1 cellular context compared by ENCODE assay signal in the genomic region with DNA sequence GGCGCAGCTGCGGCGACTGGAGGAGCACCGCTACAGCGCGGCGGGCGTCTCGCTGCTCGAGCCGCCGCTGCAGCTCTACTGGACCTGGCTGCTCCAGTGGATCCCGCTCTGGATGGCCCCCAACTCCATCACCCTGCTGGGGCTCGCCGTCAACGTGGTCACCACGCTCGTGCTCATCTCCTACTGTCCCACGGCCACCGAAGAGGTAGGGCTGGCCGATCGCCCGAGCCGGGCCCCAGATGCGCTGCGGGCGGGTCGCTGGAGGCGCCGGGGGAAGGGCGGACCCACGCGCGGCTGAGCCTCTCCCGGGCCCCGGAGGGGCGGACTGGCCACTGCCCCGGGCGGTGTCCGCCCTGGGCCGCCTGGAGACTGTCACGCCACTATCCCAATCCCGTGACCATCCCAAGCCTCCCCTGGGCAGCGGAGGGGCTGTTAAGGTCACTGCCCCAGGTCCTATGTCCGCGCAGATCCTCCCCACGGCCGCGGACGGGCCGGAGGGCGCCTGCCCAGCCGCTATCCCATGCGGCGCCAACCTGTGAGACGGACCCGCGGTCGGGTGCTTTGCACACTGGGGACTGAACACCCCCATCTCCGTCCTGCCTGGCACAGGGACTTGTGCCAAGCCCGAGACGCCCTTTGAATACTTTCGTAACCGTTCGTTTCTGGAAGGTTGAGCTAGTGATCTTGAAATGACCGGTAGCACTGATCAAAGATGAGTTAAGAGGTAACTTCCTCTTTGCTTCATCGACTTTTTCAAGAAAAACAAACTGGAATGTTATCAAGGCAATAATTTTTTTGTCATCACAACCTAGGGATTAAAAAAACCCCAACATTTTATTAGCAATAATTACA.
A peak's percentile ranks its signal among the peaks of the same experiment; 100 is the strongest.
TF ChIP-seq lines count a peak whose summit lies in the region.

No MANE protein-coding gene starts in this region.

TF ChIP-seq in K562, 482 proteins besides CTCF, POLR2A, EP300 and RAD21 (continued from another document):
- TF ChIP-seq DLX4 (CRISPR knock-in tag; IDR thresholded peaks at IDR 0.05) (no peak), CAMTA2 (CRISPR knock-in tag; conservative IDR thresholded peaks at IDR 0.05) (no peak), E4F1 (CRISPR knock-in tag; IDR thresholded peaks at IDR 0.05; ENCODE audit: borderline replicate concordance) (no peak), GABPB1 (CRISPR knock-in tag; IDR thresholded peaks at IDR 0.05) (peak; percentile 60; the same call in 1 of the 2 replicates), GTF2E2 (tag; IDR thresholded peaks at IDR 0.05) (peak; percentile 55; the same call in 1 of the 2 replicates), XRCC4 (IDR thresholded peaks at IDR 0.05; ENCODE audit: extremely low read depth, insufficient read depth, insufficient read length) (no peak), FOXA1 (IDR thresholded peaks at IDR 0.05; ENCODE audit: borderline replicate concordance) (no peak), SPI1 (IDR thresholded peaks at IDR 0.05; ENCODE audit: borderline replicate concordance, low read depth, low read length) (no peak), RNF2 (IDR thresholded peaks at IDR 0.05) (0 out of 2 replicates have a peak, but pooled peaks have one; percentile 13), SMAD1 (IDR thresholded peaks at IDR 0.05; ENCODE audit: low read depth, low read length, partially characterized antibody) (no peak), ZNF699 (CRISPR knock-in tag; IDR thresholded peaks at IDR 0.05; ENCODE audit: insufficient replicate concordance) (no peak)
- TF ChIP-seq, protein P1, sequence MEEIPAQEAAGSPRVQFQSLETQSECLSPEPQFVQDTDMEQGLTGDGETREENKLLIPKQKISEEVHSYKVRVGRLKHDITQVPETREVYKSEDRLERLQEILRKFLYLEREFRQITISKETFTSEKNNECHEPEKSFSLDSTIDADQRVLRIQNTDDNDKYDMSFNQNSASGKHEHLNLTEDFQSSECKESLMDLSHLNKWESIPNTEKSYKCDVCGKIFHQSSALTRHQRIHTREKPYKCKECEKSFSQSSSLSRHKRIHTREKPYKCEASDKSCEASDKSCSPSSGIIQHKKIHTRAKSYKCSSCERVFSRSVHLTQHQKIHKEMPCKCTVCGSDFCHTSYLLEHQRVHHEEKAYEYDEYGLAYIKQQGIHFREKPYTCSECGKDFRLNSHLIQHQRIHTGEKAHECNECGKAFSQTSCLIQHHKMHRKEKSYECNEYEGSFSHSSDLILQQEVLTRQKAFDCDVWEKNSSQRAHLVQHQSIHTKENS (CRISPR knock-in tag; IDR thresholded peaks at IDR 0.05): no peak
